ENCODE assay signal across 18 cellular contexts in genomic region chr19:55305983-55306562, GRCh38. TPM values are rescaled to one million over a fixed set of nuclear protein-coding genes. Genes with fewer than 3 reads are reported as not detected.
DNase-seq lines count a peak whose midpoint lies in the region; ATAC-seq, FAIRE-seq and TF ChIP-seq lines count a peak whose summit lies in the region.
"Had no signal": no experiment of that assay in that cellular context is flagged by ENCODE, and none has a peak within 500 bp of the region (broad histone marks: within the 10 kb centered on the region; RNA-seq: fewer than 3 reads in every experiment).

No MANE protein-coding gene starts in this region.

- H3K4me3 ChIP-seq in Loucy (ENCODE audit: low read length, poor library complexity, severe bottlenecking): peak overlapping the region; percentile 19
- no peak overlapping the region for H3K4me3 ChIP-seq in astrocyte (ENCODE audit: insufficient read depth, low read depth, low read length)
- H3K4me3 ChIP-seq: colonic mucosa, lung had no signal

- H3F3A ChIP-seq in Loucy (ENCODE audit: low read depth): no peaks in the 10 kb centered on the region

- peak overlapping the region; percentile 26 for H3K4me2 ChIP-seq in Loucy (ENCODE audit: low read depth, low read length, poor library complexity, severe bottlenecking)
- H3K4me2 ChIP-seq in astrocyte (ENCODE audit: low read length): no peak overlapping the region
- H3K4me2 ChIP-seq: SK-N-SH had no signal

- H3K79me2 ChIP-seq in Loucy (ENCODE audit: insufficient read depth, low read length) (no peaks in the 10 kb centered on the region), astrocyte (ENCODE audit: insufficient read depth, low read length) (no peaks in the 10 kb centered on the region)

- TF ChIP-seq CTCF in Loucy (conservative IDR thresholded peaks at IDR 0.05; ENCODE audit: low read length) (no peak), astrocyte (IDR thresholded peaks at IDR 0.05; ENCODE audit: insufficient read depth, low read depth, low read length) (no peak), nephron progenitor cell (IDR thresholded peaks at IDR 0.05) (no peak)

- no peaks in the 10 kb centered on the region for H3K9me2 ChIP-seq in Loucy (replicated peaks; ENCODE audit: low read depth, low read length)
- H3K9me2 ChIP-seq: SK-N-SH had no signal

- no peak overlapping the region for H3K27ac ChIP-seq in astrocyte (ENCODE audit: low read depth, low read length)
- H3K27ac ChIP-seq: colonic mucosa had no signal

- H3K9me3 ChIP-seq in Loucy (ENCODE audit: insufficient read depth, low read depth, low read length) (no peaks in the 10 kb centered on the region), astrocyte (ENCODE audit: insufficient read depth, low read depth, low read length) (peaks cover 3% of the 10 kb centered on the region)
- H3K9me3 ChIP-seq: colonic mucosa, SK-N-SH had no signal

- peaks cover 38% of the 10 kb centered on the region for H3K36me3 Mint-ChIP-seq in astrocyte (ENCODE audit: low read depth, unreplicated experiment)
- peaks cover 61% of the 10 kb centered on the region for H3K36me3 Mint-ChIP-seq in nephron progenitor cell (ENCODE audit: low read depth)

- no peak for ATAC-seq in HG03135 (IDR thresholded peaks at IDR 0.05; ENCODE audit: unreplicated experiment)

- no peak overlapping the region for H3K9ac ChIP-seq in Loucy (ENCODE audit: low read depth, low read length, poor library complexity, severe bottlenecking)
- no peak overlapping the region for H3K9ac ChIP-seq in astrocyte (ENCODE audit: low read length)
- H3K9ac ChIP-seq: SK-N-SH had no signal

- H2AFZ ChIP-seq in Loucy (ENCODE audit: low read length): peak overlapping the region; percentile 24; the same call in 1 of the 2 replicates
- no peak overlapping the region for H2AFZ ChIP-seq in astrocyte (ENCODE audit: low read depth, low read length)

- H3K36me3 ChIP-seq in Loucy (ENCODE audit: insufficient read depth, low read length): no peaks in the 10 kb centered on the region
- peaks cover 23% of the 10 kb centered on the region for H3K36me3 ChIP-seq in astrocyte (ENCODE audit: insufficient read depth, low read length)
- H3K36me3 ChIP-seq: colonic mucosa had no signal

- H4K20me1 ChIP-seq in Loucy (ENCODE audit: insufficient read depth, low read length, poor library complexity, severe bottlenecking) (no peaks in the 10 kb centered on the region), astrocyte (ENCODE audit: insufficient read depth, low read length) (no peaks in the 10 kb centered on the region)

- H3K27me3 Mint-ChIP-seq in astrocyte (ENCODE audit: low read depth, unreplicated experiment) (no peaks in the 10 kb centered on the region), nephron progenitor cell (ENCODE audit: low read depth, poor library complexity) (no peaks in the 10 kb centered on the region)

- H3K4me3 Mint-ChIP-seq in astrocyte (ENCODE audit: unreplicated experiment) (no peak overlapping the region), nephron progenitor cell (no peak overlapping the region)

- H3K27ac Mint-ChIP-seq in astrocyte (ENCODE audit: unreplicated experiment) (peak overlapping the region; percentile 58), nephron progenitor cell (no peak overlapping the region)

- FAIRE-seq in astrocyte (lab: Jason Lieb, UNC): no peak
- FAIRE-seq: bronchial epithelial cell, GM12891 had no signal

- H3K9me3 Mint-ChIP-seq in astrocyte (ENCODE audit: unreplicated experiment): no peaks in the 10 kb centered on the region
- no peaks in the 10 kb centered on the region for H3K9me3 Mint-ChIP-seq in nephron progenitor cell

- H3K4me1 ChIP-seq in Loucy (ENCODE audit: insufficient read depth, low read length, poor library complexity, severe bottlenecking) (peaks cover 5% of the 10 kb centered on the region), astrocyte (ENCODE audit: insufficient read depth, low read length) (peaks cover 4% of the 10 kb centered on the region)
- H3K4me1 ChIP-seq: colonic mucosa had no signal

- DNase-seq in A172 (ENCODE audit: low spot score): peak; percentile 46
- DNase-seq in astrocyte (ENCODE audit: low read depth): no peak
- no peak for DNase-seq in HuH-7 (ENCODE audit: low spot score)
- DNase-seq in nephron progenitor cell: no peak

- H3K27me3 ChIP-seq in Loucy (ENCODE audit: insufficient read depth, low read length, poor library complexity, severe bottlenecking) (no peaks in the 10 kb centered on the region), astrocyte (ENCODE audit: insufficient read depth, low read length) (no peaks in the 10 kb centered on the region)
- H3K27me3 ChIP-seq: colonic mucosa had no signal

- H3K4me1 Mint-ChIP-seq in astrocyte (ENCODE audit: low read depth, unreplicated experiment) (no peaks in the 10 kb centered on the region), nephron progenitor cell (peaks cover 18% of the 10 kb centered on the region)

RNA-seq across cellular contexts. Expression of gene TMEM150B, which starts 19.1 kb away (rescaled TPM):
- not detected in 2 replicates for total RNA-seq in A172 (2014; rRNA removed; shearing (Covaris generic))
- total RNA-seq in astrocyte: not detected in 2 replicates
- total RNA-seq: A673, bronchial epithelial cell, fibroblast of lung, glomerular endothelial cell, kidney epithelial cell, M059J, NCI-H460, pulmonary artery endothelial cell had no signal

RNA-seq across cellular contexts. Expression of gene BRSK1, which starts 22.3 kb away (rescaled TPM):
- 11.6 and 12.8 TPM in 2 replicates for total RNA-seq in A172 (2014; rRNA removed; shearing (Covaris generic))
- total RNA-seq in astrocyte: 17.6 and 18.8 TPM in 2 replicates

RNA-seq across cellular contexts. Expression of gene HSPBP1, which starts 26.2 kb away (rescaled TPM):
- 88.0 and 108 TPM in 2 replicates for total RNA-seq in A172 (2014; rRNA removed; shearing (Covaris generic))
- 34.8 and 39.8 TPM in 2 replicates for total RNA-seq in astrocyte

RNA-seq across cellular contexts. Expression of gene KMT5C, which starts 33.6 kb away (rescaled TPM):
- 19.1 and 19.8 TPM in 2 replicates for total RNA-seq in A172 (2014; rRNA removed; shearing (Covaris generic))
- 14.6 and 16.0 TPM in 2 replicates for total RNA-seq in astrocyte

RNA-seq across cellular contexts. Expression of gene PPP6R1, which starts 47.3 kb away (rescaled TPM):
- 73.6 and 80.1 TPM in 2 replicates for total RNA-seq in A172 (2014; rRNA removed; shearing (Covaris generic))
- 73.8 and 75.2 TPM in 2 replicates for total RNA-seq in astrocyte
